Comparison of ENCODE assay signal across 12 cellular contexts in the genomic region with DNA sequence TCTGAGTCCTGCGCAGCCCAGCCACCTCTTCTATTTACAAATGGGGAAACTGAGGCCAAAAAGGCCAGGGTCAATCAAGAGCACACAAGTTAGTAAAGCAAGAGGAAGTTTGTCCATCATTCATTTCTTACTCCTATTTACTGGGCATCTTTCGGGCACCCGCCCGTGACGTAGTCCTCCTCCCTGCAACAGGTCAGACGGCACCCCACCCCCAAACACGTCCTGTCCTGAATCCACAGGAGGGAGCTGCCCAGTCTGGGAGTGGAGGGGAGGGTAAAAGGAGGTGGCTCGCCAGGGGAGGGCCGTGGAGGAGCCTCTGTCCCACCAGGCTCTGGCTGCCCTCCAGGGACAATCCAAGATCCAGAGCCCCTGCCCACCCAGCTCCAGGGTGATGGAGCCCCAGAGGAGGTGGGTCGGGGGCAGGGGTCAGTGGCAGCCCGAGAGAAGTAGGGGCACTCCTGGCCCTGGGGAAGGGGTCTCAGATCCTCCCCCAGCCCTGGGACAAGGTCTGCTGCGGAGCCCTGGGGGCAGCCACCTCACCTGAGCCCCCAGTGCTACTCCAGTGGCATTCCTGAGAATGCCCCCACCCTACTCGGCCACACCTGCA. TPM values are rescaled to one million over a fixed set of nuclear protein-coding genes. Genes with fewer than 3 reads are reported as not detected.
DNase-seq lines count a peak whose midpoint lies in the region; TF ChIP-seq lines count a peak whose summit lies in the region.
"Had no signal": no experiment of that assay in that cellular context is flagged by ENCODE, and none has a peak within 500 bp of the region (broad histone marks: within the 10 kb centered on the region; RNA-seq: fewer than 3 reads in every experiment).

No MANE protein-coding gene starts in this region.

- BruUV-seq in MCF 10A (replicated peaks; lab: Mats Ljungman, UMichigan) = no TSS peak

- H3K4me3 Mint-ChIP-seq in MCF 10A (ENCODE audit: unreplicated experiment) = peak overlapping the region; percentile 80
- H3K4me3 Mint-ChIP-seq: natural killer cell treated with Interleukin-12 subunit alpha and Interleukin-12 subunit beta and Interleukin-15 and Interleukin-18, amount 100 ng/mL, for 72 hours had no signal

- no peaks in the 10 kb centered on the region for H3K9me3 Mint-ChIP-seq in MCF 10A (ENCODE audit: unreplicated experiment)
- H3K9me3 Mint-ChIP-seq: natural killer cell treated with Interleukin-12 subunit alpha and Interleukin-12 subunit beta and Interleukin-15 and Interleukin-18, amount 100 ng/mL, for 72 hours had no signal

- H3K27me3 ChIP-seq in HUES64 (ENCODE audit: insufficient read depth, low read length) (no peaks in the 10 kb centered on the region), layer of hippocampus (ENCODE audit: control insufficient read depth, insufficient read depth, low read length) (peaks cover 2% of the 10 kb centered on the region), stomach smooth muscle (ENCODE audit: control insufficient read depth in 1 of 2, insufficient read depth in 2 of 2, low read length in 2 of 2) (no peaks in the 10 kb centered on the region)

- TF ChIP-seq CTCF in MCF 10A (IDR thresholded peaks at IDR 0.05; ENCODE audit: unreplicated experiment) = no peak

- CTCF ChIA-PET in MCF 10A (lab: Yijun Ruan, JAX) = interaction anchor here (0.6 to 8.3 kb wide), 12 partner anchors 7 to 338 kb away, joined by 3 to 87 read pairs (median 6); no protein-coding TSS in a partner anchor

- H3K27me3 Mint-ChIP-seq in MCF 10A (ENCODE audit: insufficient read depth, unreplicated experiment) = no peaks in the 10 kb centered on the region

- H3K9ac ChIP-seq in HUES64 (ENCODE audit: low read depth, low read length) = peak overlapping the region; percentile 37; the same call in 1 of the 2 replicates
- H3K9ac ChIP-seq in stomach smooth muscle (ENCODE audit: low read length in 2 of 2) = peak overlapping the region; percentile 61 to 62

- POLR2A ChIA-PET in MCF 10A (lab: Yijun Ruan, JAX) = interaction anchor here (0.6 to 12.9 kb wide), 14 partner anchors 8 to 1699 kb away, joined by 3 to 347 read pairs (median 7); a partner anchor contains a TSS

- peaks cover 40% of the 10 kb centered on the region for H3K4me1 ChIP-seq in HUES64 (ENCODE audit: insufficient read depth, low read length)
- peaks cover 85% of the 10 kb centered on the region for H3K4me1 ChIP-seq in stomach smooth muscle (ENCODE audit: control insufficient read depth, insufficient read depth, low read length)

- H3K27ac ChIP-seq in HUES64 (ENCODE audit: low read depth, low read length) (peak overlapping the region; percentile 73), layer of hippocampus (ENCODE audit: low read depth, low read length) (peak overlapping the region; percentile 38), stomach smooth muscle (ENCODE audit: low read length) (peak overlapping the region; percentile 99)

- H3K4me1 Mint-ChIP-seq in MCF 10A (ENCODE audit: insufficient read depth, unreplicated experiment) = peaks cover 38% of the 10 kb centered on the region

- H3K36me3 ChIP-seq in HUES64 (ENCODE audit: insufficient read depth, low read length) = no peaks in the 10 kb centered on the region
- no peaks in the 10 kb centered on the region for H3K36me3 ChIP-seq in stomach smooth muscle (ENCODE audit: control insufficient read depth in 2 of 2, insufficient read depth in 2 of 2, low read length in 2 of 2)

- DNase-seq in MCF 10A (ENCODE audit: unreplicated experiment) (peak; percentile 63), NOMO-1 treated with dmso at 0.1 percent for 144 hours (lab: John Stamatoyannopoulos, UW; ENCODE audit: unreplicated experiment) (no peak), NCI-H446 treated with DMSO at 0.1 percent for 48 hours (lab: John Stamatoyannopoulos, UW) (no peak), HuH-7.5 (ENCODE audit: low spot score) (no peak), KG1 (lab: John Stamatoyannopoulos, UW) (no peak)
- DNase-seq: NCI-H187 treated with DMSO at 0.1 percent for 48 hours, SIG-M5 had no signal

- H3K4me3 ChIP-seq in HUES64 (ENCODE audit: low read length) (peak overlapping the region; percentile 60), stomach smooth muscle (ENCODE audit: low read length in 2 of 2) (peak overlapping the region in 1 of 2 donors; percentile 58)

- 62% methylated on average over 11 of the region's 13 CpGs for WGBS in HUES64

- no peaks in the 10 kb centered on the region for H3K9me3 ChIP-seq in HUES64 (ENCODE audit: insufficient read depth, low read depth, low read length)
- no peaks in the 10 kb centered on the region for H3K9me3 ChIP-seq in stomach smooth muscle (ENCODE audit: control insufficient read depth in 2 of 2, low read length in 2 of 2)

- H3K27ac Mint-ChIP-seq in MCF 10A (ENCODE audit: low read depth, unreplicated experiment) = no peak overlapping the region
- H3K27ac Mint-ChIP-seq: natural killer cell treated with Interleukin-12 subunit alpha and Interleukin-12 subunit beta and Interleukin-15 and Interleukin-18, amount 100 ng/mL, for 72 hours had no signal

- peaks cover 21% of the 10 kb centered on the region for H3K36me3 Mint-ChIP-seq in MCF 10A (ENCODE audit: insufficient read depth, unreplicated experiment)
- H3K36me3 Mint-ChIP-seq: natural killer cell treated with Interleukin-12 subunit alpha and Interleukin-12 subunit beta and Interleukin-15 and Interleukin-18, amount 100 ng/mL, for 72 hours had no signal

- intact Hi-C loops in MCF 10A (cut with micrococcal nuclease) = loop anchor here (5.0 kb wide), 1 partner anchor 67 kb away; a partner anchor contains a TSS

RNA-seq across cellular contexts. Expression of a gene that starts 2.5 kb away (rescaled TPM):
- 53.2 TPM for polyA plus RNA-seq in HUES64 (2013, experiment 1 of 2)
- 64.5 TPM for polyA plus RNA-seq in HUES64 (2013, experiment 2 of 2)
- total RNA-seq in MCF 10A (2022) = 266 and 292 TPM in 2 replicates

RNA-seq across cellular contexts. Expression of a gene that starts 17.3 kb away (rescaled TPM):
- polyA plus RNA-seq in HUES64 (2013, experiment 1 of 2) = 1,380 TPM
- polyA plus RNA-seq in HUES64 (2013, experiment 2 of 2) = 1,333 TPM
- total RNA-seq in MCF 10A (2022) = 1,978 and 2,055 TPM in 2 replicates

RNA-seq across cellular contexts. Expression of a gene that starts 37.5 kb away (rescaled TPM):
- polyA plus RNA-seq in HUES64 (2013, experiment 1 of 2) = 8.8 TPM
- polyA plus RNA-seq in HUES64 (2013, experiment 2 of 2) = 9.9 TPM
- 1.5 and 2.8 TPM in 2 replicates for total RNA-seq in MCF 10A (2022)

RNA-seq across cellular contexts. Expression of a gene that starts 57.7 kb away (rescaled TPM):
- 0.10 TPM for polyA plus RNA-seq in HUES64 (2013, experiment 1 of 2)
- polyA plus RNA-seq in HUES64 (2013, experiment 2 of 2) = 0.25 TPM
- not detected in 2 replicates for total RNA-seq in MCF 10A (2022)
- total RNA-seq: activated CD8-positive, alpha-beta memory T cell treated with anti-CD3 and anti-CD28 coated beads for 36 hours; natural killer cell treated with Interleukin-12 subunit alpha and Interleukin-12 subunit beta and Interleukin-15 and Interleukin-18, amount 100 ng/mL, for 72 hours had no signal

Comparison
In these comparisons a context has a peak if more than half of its experiments do, and no peak if none do; other contexts are left out.
1. H3K27ac ChIP-seq: peak in every context shown above with its lines; median percentile 99 in stomach smooth muscle; 73 in HUES64; 38 in layer of hippocampus.